In the genomic region with DNA sequence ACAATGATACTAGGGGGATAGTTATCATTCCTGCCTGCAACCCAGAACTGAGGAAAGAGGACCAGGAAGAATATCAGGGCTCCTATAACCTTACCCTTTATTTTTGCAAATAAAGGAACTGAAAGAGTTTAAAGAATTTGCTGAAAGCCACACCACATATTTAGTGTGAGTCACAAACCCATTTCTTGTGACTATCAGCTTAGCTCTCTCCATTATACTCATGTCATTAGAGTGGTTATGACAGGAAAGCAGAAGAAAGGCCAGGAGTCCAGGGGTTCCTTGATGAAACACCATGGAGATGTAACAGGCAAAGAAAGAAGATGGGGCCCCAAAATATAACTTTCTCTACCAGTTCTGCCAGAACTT, we compare ENCODE assay signal across 9 cellular contexts.
DNase-seq lines count a peak whose midpoint lies in the region; ATAC-seq and TF ChIP-seq lines count a peak whose summit lies in the region.
"Had no signal": no experiment of that assay in that cellular context is flagged by ENCODE, and none has a peak within 500 bp of the region (broad histone marks: within the 10 kb centered on the region; RNA-seq: fewer than 3 reads in every experiment).

No MANE protein-coding gene starts in this region.

- no peaks in the 10 kb centered on the region for H3K9me2 ChIP-seq in MM.1S (replicated peaks; ENCODE audit: insufficient read depth, low read length)

- H3K4me3 ChIP-seq in MM.1S (ENCODE audit: low read length) = no peak overlapping the region
- H3K4me3 ChIP-seq in colonic mucosa = no peak overlapping the region
- no peak overlapping the region for H3K4me3 ChIP-seq in stomach
- H3K4me3 ChIP-seq: lung had no signal

- H3K4me3 Mint-ChIP-seq in chondrocyte (ENCODE audit: unreplicated experiment) = no peak overlapping the region

- DNase-seq in MM.1S (peak; percentile 50), medulla oblongata (ENCODE audit: extremely low spot score) (peak; percentile 48), chondrocyte (ENCODE audit: low spot score) (no peak), colonic mucosa (no peak), stomach (no peak), GM03348 (ENCODE audit: low spot score) (no peak)

- no peak for TF ChIP-seq POLR2A in stomach (IDR thresholded peaks at IDR 0.05)

- H3K36me3 ChIP-seq in MM.1S (replicated peaks; ENCODE audit: insufficient read depth, low read length) = no peaks in the 10 kb centered on the region
- H3K36me3 ChIP-seq in colonic mucosa = no peaks in the 10 kb centered on the region
- H3K36me3 ChIP-seq in stomach = no peaks in the 10 kb centered on the region

- 0 out of 2 replicates have a peak overlapping the region, but pooled peaks have one; percentile 8 for H2AFZ ChIP-seq in MM.1S (ENCODE audit: low read length)

- H3K27ac Mint-ChIP-seq in chondrocyte (ENCODE audit: unreplicated experiment) = no peak overlapping the region

- no peaks in the 10 kb centered on the region for H3K4me1 Mint-ChIP-seq in chondrocyte (ENCODE audit: low read depth)

- TF ChIP-seq CTCF in MM.1S (IDR thresholded peaks at IDR 0.05; ENCODE audit: low read length) = no peak
- no peak for TF ChIP-seq CTCF in chondrocyte (IDR thresholded peaks at IDR 0.05)
- TF ChIP-seq CTCF in colonic mucosa (IDR thresholded peaks at IDR 0.05) = no peak
- TF ChIP-seq CTCF in stomach (IDR thresholded peaks at IDR 0.05) = no peak

- H3K27ac ChIP-seq in MM.1S (ENCODE audit: low read length) = peak overlapping the region; percentile 63; the same call in 1 of the 2 replicates
- H3K27ac ChIP-seq in colonic mucosa = no peak overlapping the region
- peak overlapping the region in 2 of 5 donors; percentile 19 to 54 for H3K27ac ChIP-seq in stomach

- H3K27me3 ChIP-seq in MM.1S (replicated peaks; ENCODE audit: insufficient read depth, low read length) (no peaks in the 10 kb centered on the region), colonic mucosa (no peaks in the 10 kb centered on the region), stomach (no peaks in the 10 kb centered on the region)

- H3F3A ChIP-seq in MM.1S (ENCODE audit: insufficient read depth, low read length) = peaks cover 18% of the 10 kb centered on the region

- H3K27me3 Mint-ChIP-seq in chondrocyte (ENCODE audit: low read depth) = no peaks in the 10 kb centered on the region

- peaks cover 6% of the 10 kb centered on the region for H3K9me3 Mint-ChIP-seq in chondrocyte (ENCODE audit: low read depth)

- intact Hi-C loops in colonic mucosa (cut with DNase I) (no loop called here), stomach (cut with DNase I; ENCODE audit: low total_unique reads) (no loop called here)

- no peak for TF ChIP-seq EP300 in stomach (IDR thresholded peaks at IDR 0.05)

- H3K9ac ChIP-seq in MM.1S (ENCODE audit: low read length) (no peak overlapping the region), colonic mucosa (ENCODE audit: low read depth in 2 of 2, low read length in 2 of 2) (no peak overlapping the region)

- no peaks in the 10 kb centered on the region for H3K36me3 Mint-ChIP-seq in chondrocyte (ENCODE audit: low read depth)

- ATAC-seq in GM18868 (IDR thresholded peaks at IDR 0.05; ENCODE audit: unreplicated experiment) (peak; percentile 59), HG02610 (IDR thresholded peaks at IDR 0.05; ENCODE audit: unreplicated experiment) (peak; percentile 60)

- H3K9me3 ChIP-seq in MM.1S (replicated peaks; ENCODE audit: insufficient read depth, low read length) = no peaks in the 10 kb centered on the region
- no peaks in the 10 kb centered on the region for H3K9me3 ChIP-seq in colonic mucosa
- H3K9me3 ChIP-seq in stomach = no peaks in the 10 kb centered on the region

- peaks cover 55% of the 10 kb centered on the region for H3K4me1 ChIP-seq in MM.1S (ENCODE audit: low read length)
- no peaks in the 10 kb centered on the region for H3K4me1 ChIP-seq in colonic mucosa
- peaks cover 0 to 19% (median 0%) of the 10 kb centered on the region in 4 donors for H3K4me1 ChIP-seq in stomach

- no peaks in the 10 kb centered on the region for H3K79me2 ChIP-seq in MM.1S (ENCODE audit: low read length)

- H4K20me1 ChIP-seq in MM.1S (ENCODE audit: insufficient read depth, low read length) = no peaks in the 10 kb centered on the region

- H3K4me2 ChIP-seq in MM.1S (ENCODE audit: low read depth, low read length) = peak overlapping the region; percentile 54

Comparison
In these comparisons a context has a peak if more than half of its experiments do, and no peak if none do; other contexts are left out.
1. DNase-seq: peak in MM.1S (single experiment) and medulla oblongata (single experiment); none in chondrocyte (single experiment), colonic mucosa (single experiment), stomach (single experiment) and GM03348 (single experiment).